Comparison of ENCODE assay signal across 8 cellular contexts in genomic region chr19:18417250-18418033, GRCh38. TPM values are rescaled to one million over a fixed set of nuclear protein-coding genes. Genes with fewer than 3 reads are reported as not detected.
A peak's percentile ranks its signal among the peaks of the same experiment; 100 is the strongest.
DNase-seq lines count a peak whose midpoint lies in the region; ATAC-seq and TF ChIP-seq lines count a peak whose summit lies in the region.

No MANE protein-coding gene starts in this region.

- H3K9ac ChIP-seq in neural cell (ENCODE audit: low read length) = peak overlapping the region; percentile 66

- peak overlapping the region; percentile 77 for H3K27ac ChIP-seq in neural cell (ENCODE audit: low read length)

- peak; percentile 81 for DNase-seq in AG08396 (ENCODE audit: low spot score)
- DNase-seq in GM12864 (ENCODE audit: low read depth) = no peak
- DNase-seq in NCI-H446 treated with DMSO at 0.1 percent for 48 hours (lab: John Stamatoyannopoulos, UW) = peak; percentile 14
- peak; percentile 71 for DNase-seq in activated CD8-positive, alpha-beta memory T cell treated with anti-CD3 and anti-CD28 coated beads, Interleukin-2, amount 50 U/mL, for 48 hours
- peak; percentile 86 for DNase-seq in foreskin melanocyte

- H3K27me3 ChIP-seq in neural cell (ENCODE audit: insufficient read depth, low read depth, low read length) = no peaks in the 10 kb centered on the region

- TF ChIP-seq EP300 in neural cell (conservative IDR thresholded peaks at IDR 0.05; ENCODE audit: poor library complexity, severe bottlenecking) = no peak

- peak overlapping the region; percentile 52 for H3K4me3 ChIP-seq in GM12864 (ENCODE audit: low read depth, low read length)
- H3K4me3 ChIP-seq in neural cell (ENCODE audit: low read length) = peak overlapping the region; percentile 61

- peak overlapping the region; percentile 33 for H2AFZ ChIP-seq in neural cell (ENCODE audit: low read depth, low read length)

- H3K36me3 ChIP-seq in neural cell (ENCODE audit: insufficient read depth, low read length) = no peaks in the 10 kb centered on the region

- ATAC-seq in HG03457 (IDR thresholded peaks at IDR 0.05; ENCODE audit: unreplicated experiment) (no peak), HG03439 (IDR thresholded peaks at IDR 0.05; ENCODE audit: unreplicated experiment) (no peak)

- H4K20me1 ChIP-seq in neural cell (ENCODE audit: insufficient read depth) = no peaks in the 10 kb centered on the region

- peaks cover 22% of the 10 kb centered on the region for H3K79me2 ChIP-seq in neural cell (replicated peaks; ENCODE audit: insufficient read depth, low read length)

- no peaks in the 10 kb centered on the region for H3K9me3 ChIP-seq in neural cell (ENCODE audit: low read length)

- H3F3A ChIP-seq in neural cell (ENCODE audit: insufficient read depth, low read length, poor library complexity, severe bottlenecking) = peaks cover 3% of the 10 kb centered on the region

- peak overlapping the region; percentile 55 for H3K4me2 ChIP-seq in neural cell (ENCODE audit: low read length)

- H3K9me2 ChIP-seq in neural cell (ENCODE audit: insufficient read depth, low read length) = no peaks in the 10 kb centered on the region

- no peak for TF ChIP-seq RAD21 in neural cell (conservative IDR thresholded peaks at IDR 0.05)

- TF ChIP-seq CTCF in GM12864 (IDR thresholded peaks at IDR 0.05; ENCODE audit: low read depth, low read length, missing control alignments) = no peak
- TF ChIP-seq CTCF in neural cell (IDR thresholded peaks at IDR 0.05; ENCODE audit: poor library complexity, severe bottlenecking) = no peak

TF ChIP-seq in neural cell, 6 proteins besides CTCF, POLR2A, EP300 and RAD21:
- TF ChIP-seq, protein P1, sequence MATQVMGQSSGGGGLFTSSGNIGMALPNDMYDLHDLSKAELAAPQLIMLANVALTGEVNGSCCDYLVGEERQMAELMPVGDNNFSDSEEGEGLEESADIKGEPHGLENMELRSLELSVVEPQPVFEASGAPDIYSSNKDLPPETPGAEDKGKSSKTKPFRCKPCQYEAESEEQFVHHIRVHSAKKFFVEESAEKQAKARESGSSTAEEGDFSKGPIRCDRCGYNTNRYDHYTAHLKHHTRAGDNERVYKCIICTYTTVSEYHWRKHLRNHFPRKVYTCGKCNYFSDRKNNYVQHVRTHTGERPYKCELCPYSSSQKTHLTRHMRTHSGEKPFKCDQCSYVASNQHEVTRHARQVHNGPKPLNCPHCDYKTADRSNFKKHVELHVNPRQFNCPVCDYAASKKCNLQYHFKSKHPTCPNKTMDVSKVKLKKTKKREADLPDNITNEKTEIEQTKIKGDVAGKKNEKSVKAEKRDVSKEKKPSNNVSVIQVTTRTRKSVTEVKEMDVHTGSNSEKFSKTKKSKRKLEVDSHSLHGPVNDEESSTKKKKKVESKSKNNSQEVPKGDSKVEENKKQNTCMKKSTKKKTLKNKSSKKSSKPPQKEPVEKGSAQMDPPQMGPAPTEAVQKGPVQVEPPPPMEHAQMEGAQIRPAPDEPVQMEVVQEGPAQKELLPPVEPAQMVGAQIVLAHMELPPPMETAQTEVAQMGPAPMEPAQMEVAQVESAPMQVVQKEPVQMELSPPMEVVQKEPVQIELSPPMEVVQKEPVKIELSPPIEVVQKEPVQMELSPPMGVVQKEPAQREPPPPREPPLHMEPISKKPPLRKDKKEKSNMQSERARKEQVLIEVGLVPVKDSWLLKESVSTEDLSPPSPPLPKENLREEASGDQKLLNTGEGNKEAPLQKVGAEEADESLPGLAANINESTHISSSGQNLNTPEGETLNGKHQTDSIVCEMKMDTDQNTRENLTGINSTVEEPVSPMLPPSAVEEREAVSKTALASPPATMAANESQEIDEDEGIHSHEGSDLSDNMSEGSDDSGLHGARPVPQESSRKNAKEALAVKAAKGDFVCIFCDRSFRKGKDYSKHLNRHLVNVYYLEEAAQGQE (IDR thresholded peaks at IDR 0.05; ENCODE audit: borderline replicate concordance) = no peak
- TF ChIP-seq POLR2AphosphoS5 (IDR thresholded peaks at IDR 0.05) (no peak), EZH2 (IDR thresholded peaks at IDR 0.05; ENCODE audit: borderline replicate concordance, insufficient read depth, low read length, poor library complexity, severe bottlenecking) (no peak), MXI1 (conservative IDR thresholded peaks at IDR 0.05; ENCODE audit: poor library complexity, severe bottlenecking) (no peak), TAF1 (IDR thresholded peaks at IDR 0.05; ENCODE audit: low read depth) (no peak)
TF ChIP-seq in neural cell: peak in this region for 0.

RNA-seq across cellular contexts. Expression of gene SSBP4, which starts 1.8 kb away (rescaled TPM):
- polyA plus RNA-seq in neural cell = 148 and 166 TPM in 2 replicates
- 75.0 and 80.3 TPM in 2 replicates for polyA minus RNA-seq in neural cell

RNA-seq across cellular contexts. Expression of gene LRRC25, which starts 20.0 kb away (rescaled TPM):
- polyA plus RNA-seq in neural cell = not detected in 2 replicates
- not detected in 2 replicates for polyA minus RNA-seq in neural cell

RNA-seq across cellular contexts. Expression of gene ISYNA1, which starts 20.5 kb away (rescaled TPM):
- 123 and 164 TPM in 2 replicates for polyA plus RNA-seq in neural cell
- 47.0 and 53.0 TPM in 2 replicates for polyA minus RNA-seq in neural cell

RNA-seq across cellular contexts. Expression of gene GDF15, which starts 31.5 kb away (rescaled TPM):
- polyA plus RNA-seq in neural cell = 1.6 TPM in 1 of 2 replicates, not detected in the other
- not detected in 2 replicates for polyA minus RNA-seq in neural cell
